2 cellular contexts compared by ENCODE assay signal in the genomic region with DNA sequence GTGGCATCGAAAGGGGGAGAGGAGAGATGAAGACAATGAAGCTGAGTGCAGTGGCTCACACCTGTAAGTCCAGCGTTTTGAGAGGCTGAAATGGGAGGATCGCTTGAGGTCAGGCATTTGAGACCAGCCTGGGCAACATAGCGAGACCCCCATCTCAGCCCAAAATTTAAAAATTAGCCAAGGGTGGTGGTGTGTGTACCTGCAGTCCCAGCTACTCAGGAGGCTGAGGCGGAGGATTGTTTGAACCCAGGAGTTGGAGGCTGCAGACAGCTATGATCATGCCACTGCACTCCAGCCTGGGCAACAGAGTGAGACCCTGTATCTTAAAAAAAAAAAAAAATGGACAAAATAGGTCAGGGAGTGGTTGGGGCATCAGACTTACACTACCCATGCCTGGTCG.
A peak's percentile ranks its signal among the peaks of the same experiment; 100 is the strongest.
TF ChIP-seq lines count a peak whose summit lies in the region.

No MANE protein-coding gene starts in this region.

TF ChIP-seq in HEK293, 187 proteins besides CTCF, POLR2A, EP300 and RAD21:
- peak; percentile 50; the same call in 1 of the 2 replicates for TF ChIP-seq ZNF121 (tag by site-specific recombination; IDR thresholded peaks at IDR 0.05)
- TF ChIP-seq TCF7L2 (IDR thresholded peaks at IDR 0.05; ENCODE audit: borderline replicate concordance, low read depth, low read length): no peak

TF ChIP-seq in IMR-90, 13 proteins besides CTCF, POLR2A, EP300 and RAD21 (continued from another document):
- no peak for TF ChIP-seq RFX5 (IDR thresholded peaks at IDR 0.05; ENCODE audit: low read depth, low read length)
- no peak for TF ChIP-seq MXI1 (IDR thresholded peaks at IDR 0.05; ENCODE audit: borderline replicate concordance, low read depth, low read length)
